In the genomic region with DNA sequence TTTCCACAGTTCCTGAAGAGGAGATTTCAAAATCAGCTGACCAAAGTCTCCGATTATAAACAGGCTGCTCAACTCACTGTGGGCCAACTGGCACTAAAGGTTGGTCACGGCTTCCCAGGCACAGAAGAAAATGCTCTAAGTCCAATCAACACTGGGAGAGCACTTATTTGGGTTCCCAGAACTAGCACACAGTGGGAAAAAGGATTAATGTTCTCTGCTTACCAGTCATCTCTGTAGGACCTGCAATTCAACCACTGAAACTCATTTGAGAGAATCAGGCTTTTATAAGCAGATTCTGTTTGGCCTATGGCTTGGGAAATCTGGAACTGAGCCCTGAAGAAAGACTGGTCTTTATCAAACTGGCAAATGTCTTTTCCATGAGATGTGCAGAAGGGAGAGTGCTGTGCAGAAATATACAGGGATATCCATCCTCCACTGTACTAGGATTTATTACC, we compare ENCODE assay signal across 19 cellular contexts. TPM values are rescaled to one million over a fixed set of nuclear protein-coding genes. Genes with fewer than 3 reads are reported as not detected.
DNase-seq lines count a peak whose midpoint lies in the region; ATAC-seq and TF ChIP-seq lines count a peak whose summit lies in the region.
"Had no signal": no experiment of that assay in that cellular context is flagged by ENCODE, and none has a peak within 500 bp of the region (broad histone marks: within the 10 kb centered on the region; RNA-seq: fewer than 3 reads in every experiment).

No MANE protein-coding gene starts in this region.

- H3K27me3 ChIP-seq in right lobe of liver (no peaks in the 10 kb centered on the region), aorta (ENCODE audit: control insufficient read depth in 1 of 2, insufficient read depth in 2 of 2, low read length in 1 of 2) (no peaks in the 10 kb centered on the region), GM23248 (replicated peaks; ENCODE audit: insufficient read depth) (no peaks in the 10 kb centered on the region)

- H3K36me3 ChIP-seq in right lobe of liver: no peaks in the 10 kb centered on the region
- H3K36me3 ChIP-seq in aorta (ENCODE audit: control insufficient read depth in 1 of 2, insufficient read depth in 2 of 2, low read length in 1 of 2): no peaks in the 10 kb centered on the region
- H3K36me3 ChIP-seq in GM23248 (ENCODE audit: low read depth): peaks cover 7% of the 10 kb centered on the region; the same call in 1 of the 2 replicates

- no peak overlapping the region for H3K4me2 ChIP-seq in GM23248 (ENCODE audit: unreplicated experiment)

- peak; percentile 91 for ATAC-seq in Right ventricle myocardium inferior
- ATAC-seq in right lobe of liver: peak; percentile 74 to 86 (median 80)
- ATAC-seq in aorta (ENCODE audit: low FRiP score): peak; percentile 92
- ATAC-seq in GM18870 (IDR thresholded peaks at IDR 0.05; ENCODE audit: unreplicated experiment): no peak

- peak overlapping the region; percentile 6 to 38 (median 26) for H3K4me3 ChIP-seq in right lobe of liver
- no peak overlapping the region for H3K4me3 ChIP-seq in aorta (ENCODE audit: low read length in 2 of 2)
- no peak overlapping the region for H3K4me3 ChIP-seq in GM23248

- H2AFZ ChIP-seq in GM23248: no peak overlapping the region

- H3K9me2 ChIP-seq in GM23248 (ENCODE audit: insufficient read depth): no peaks in the 10 kb centered on the region

- no peaks in the 10 kb centered on the region for H3K9me3 ChIP-seq in right lobe of liver
- no peaks in the 10 kb centered on the region for H3K9me3 ChIP-seq in aorta (ENCODE audit: control insufficient read depth, low read length)
- H3K9me3 ChIP-seq in GM23248 (ENCODE audit: low read depth): no peaks in the 10 kb centered on the region

- no peak overlapping the region for H3K9ac ChIP-seq in GM23248

- H3F3A ChIP-seq in GM23248 (ENCODE audit: insufficient read depth): no peaks in the 10 kb centered on the region

- TF ChIP-seq POLR2A in right lobe of liver (IDR thresholded peaks at IDR 0.05): peak; percentile 54

- TF ChIP-seq CTCF in right lobe of liver (IDR thresholded peaks at IDR 0.05): no peak

- intact Hi-C loops in Right ventricle myocardium inferior (cut with DNase I): no loop called here
- intact Hi-C loops in cardiac septum (cut with DNase I): no loop called here
- intact Hi-C loops in right lobe of liver (cut with DNase I): no loop called here
- intact Hi-C loops in aorta (cut with DNase I): no loop called here

- H3K27ac ChIP-seq in right lobe of liver (peak overlapping the region; percentile 71 to 93 (median 90)), aorta (ENCODE audit: low read depth in 1 of 2, low read length in 2 of 2) (peak overlapping the region; percentile 45 to 63), GM23248 (no peak overlapping the region)
- H3K27ac ChIP-seq: 22Rv1 had no signal

- in situ Hi-C loops in GM23248 (cut with MboI): no loop called here

- H4K20me1 ChIP-seq in GM23248 (ENCODE audit: insufficient read depth): no peaks in the 10 kb centered on the region

- DNase-seq in Right ventricle myocardium inferior (ENCODE audit: missing footprints) (no peak), cardiac septum (ENCODE audit: low spot score) (no peak), right lobe of liver (peak; percentile 63 to 88 (median 83)), putamen (ENCODE audit: low spot score) (peak; percentile 42), aorta (peak in 1 of 2 donors; percentile 76), GM23248 (no peak), middle frontal gyrus (ENCODE audit: extremely low spot score, low spot score) (no peak)
- DNase-seq: activated CD4-positive, CD25-positive, alpha-beta regulatory T cell treated with anti-CD3 and anti-CD28 coated beads, Interleukin-2, amount 50 U/mL, for 72 hours; activated gamma-delta T cell treated with Interleukin-2 at 50 U/mL for 16 hours; HCEC 1CT; naive B cell; NCI-H1436 treated with DMSO at 0.1 percent for 48 hours; NCI-H510A; SIG-M5; stimulated activated CD4-positive, alpha-beta T cell treated with anti-CD3 and anti-CD28 coated beads, Interleukin-2, amount 100 ng/mL, for 24 hours; T-helper 2 cell had no signal

- 11% methylated on average over 2 of the region's 2 CpGs for WGBS in right lobe of liver (ENCODE audit: insufficient coverage, low coverage, low lambda C conversion rate, missing lambda C conversion rate)
- 2 to 11% methylated on average over 2 of the region's 2 CpGs for WGBS in aorta, 2 donors
- 53 to 56% methylated on average over 2 of the region's 2 CpGs for WGBS in GM23248 (ENCODE audit: low coverage in 1 of 2, low lambda C conversion rate in 2 of 2, missing lambda C conversion rate in 2 of 2), 2 experiments

- H3K79me2 ChIP-seq in GM23248 (ENCODE audit: insufficient read depth): no peaks in the 10 kb centered on the region

- H3K4me1 ChIP-seq in right lobe of liver (peaks cover 0 to 21% (median 3%) of the 10 kb centered on the region in 4 donors), aorta (ENCODE audit: control insufficient read depth in 1 of 2, insufficient read depth in 2 of 2, low read length in 2 of 2) (peaks cover 0 to 5% of the 10 kb centered on the region in 2 donors), GM23248 (ENCODE audit: insufficient read depth) (peaks cover 9% of the 10 kb centered on the region)

RNA-seq across cellular contexts. Expression of gene ABCC9, which starts 49.4 kb away (rescaled TPM):
- 78.1 TPM for total RNA-seq in Right ventricle myocardium inferior
- 66.2 TPM for total RNA-seq in cardiac septum
- total RNA-seq in right lobe of liver: 10 to 100 TPM; 26.5 to 71.2 (median 37.1) TPM
- 100 to 1,000 TPM in 1 of 2 donors, 10 to 100 TPM in 1; 47.9 to 157 TPM for total RNA-seq in aorta
- 1 to 10 TPM in 1 of 2 donors, under 1 TPM in 1; 0.69 to 1.1 TPM for polyA plus RNA-seq in aorta
- total RNA-seq in GM23248 (2014; rRNA removed; shearing (Covaris generic)): 41.7 and 44.3 TPM in 2 replicates
- polyA plus RNA-seq in GM23248 (2016; fragmentation: Nextera tagmentation; extraction: Ambion mirVana): 12.7 and 14.2 TPM in 2 replicates
- polyA plus RNA-seq: keratinocyte had no signal

Comparison
In these comparisons a context has a peak if more than half of its experiments do, and no peak if none do; other contexts are left out.
1. DNase-seq: peak in right lobe of liver (3 of 3) and putamen (single experiment); none in Right ventricle myocardium inferior (single experiment), cardiac septum (single experiment), GM23248 (single experiment) and middle frontal gyrus (single experiment).
2. H3K4me3 ChIP-seq: peak in right lobe of liver (3 of 3); none in aorta (0 of 2) and GM23248 (single experiment).